Comparison of ENCODE assay signal across 1 cellular context in genomic region chr20:23362392-23363256, GRCh38.
TF ChIP-seq lines count a peak whose summit lies in the region.

No MANE protein-coding gene starts in this region.

TF ChIP-seq in HEK293, 187 proteins besides CTCF, POLR2A, EP300 and RAD21 (continued from another document):
- TF ChIP-seq ZBTB20 (tag by site-specific recombination; IDR thresholded peaks at IDR 0.05), result peak; percentile 62; the same call in 1 of the 2 replicates
- TF ChIP-seq ZNF530 (tag by site-specific recombination; IDR thresholded peaks at IDR 0.05; ENCODE audit: low read depth), result no peak
- no peak for TF ChIP-seq ZBTB26 (tag by site-specific recombination; optimal IDR thresholded peaks at IDR 0.05)
- no peak for TF ChIP-seq REST (tag by site-specific recombination; IDR thresholded peaks at IDR 0.05)
- 0 out of 2 replicates have a peak, but pooled peaks have one; percentile 38 for TF ChIP-seq ZNF600 (tag by site-specific recombination; IDR thresholded peaks at IDR 0.05)
- TF ChIP-seq BCL11B (tag by site-specific recombination; IDR thresholded peaks at IDR 0.05; ENCODE audit: low read depth), result no peak
- TF ChIP-seq MEIS1 (CRISPR knock-in tag; IDR thresholded peaks at IDR 0.05; ENCODE audit: borderline replicate concordance), result no peak
- TF ChIP-seq ZNF223 (tag by site-specific recombination; IDR thresholded peaks at IDR 0.05), result no peak
- TF ChIP-seq IKZF3 (tag by site-specific recombination; IDR thresholded peaks at IDR 0.05), result no peak
- TF ChIP-seq INSM2 (tag by site-specific recombination; IDR thresholded peaks at IDR 0.05), result no peak
- no peak for TF ChIP-seq KLF16 (tag by site-specific recombination; IDR thresholded peaks at IDR 0.05)
